ENCODE assay signal across 24 cellular contexts in the genomic region with DNA sequence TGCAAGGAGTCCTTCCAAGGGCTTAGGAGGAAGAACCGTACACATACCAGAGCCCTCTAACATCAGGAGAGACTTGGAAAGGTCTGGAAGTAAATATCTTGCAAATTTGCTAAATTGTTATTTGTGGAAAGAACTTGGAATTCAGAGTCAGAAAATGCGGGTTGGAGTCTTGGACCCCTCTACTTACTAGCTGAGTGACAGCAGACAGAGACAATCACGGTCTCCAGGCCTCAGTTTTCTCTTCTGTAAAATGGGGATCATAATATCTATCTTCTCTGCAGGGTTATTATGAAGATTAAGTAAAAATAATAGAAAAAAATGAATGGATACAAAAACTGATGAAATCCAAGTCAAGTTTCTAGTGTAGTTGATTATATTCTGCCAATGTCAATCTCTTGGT.
DNase-seq lines count a peak whose midpoint lies in the region; ATAC-seq, FAIRE-seq and TF ChIP-seq lines count a peak whose summit lies in the region.
"Had no signal": no experiment of that assay in that cellular context is flagged by ENCODE, and none has a peak within 500 bp of the region (broad histone marks: within the 10 kb centered on the region; RNA-seq: fewer than 3 reads in every experiment).

No MANE protein-coding gene starts in this region.

- H3K27ac ChIP-seq in MM.1S (ENCODE audit: low read length) (no peak overlapping the region), H1 (ENCODE audit: low read depth, low read length) (no peak overlapping the region)
- H3K27ac ChIP-seq: 22Rv1, HL-60, PC-9, SJSA1 had no signal

- peaks cover 2% of the 10 kb centered on the region for H3K23me2 ChIP-seq in H1 (ENCODE audit: low read depth, low read length)

- no peak for FAIRE-seq in H1 (lab: Jason Lieb, UNC)

- H3K9me3 ChIP-seq in MM.1S (replicated peaks; ENCODE audit: insufficient read depth, low read length) (no peaks in the 10 kb centered on the region), H1 (ENCODE audit: insufficient read depth in 2 of 2, low read depth in 1 of 2, low read length in 1 of 2) (no peaks in the 10 kb centered on the region)
- H3K9me3 ChIP-seq: BE2C, SJSA1 had no signal

- H3K23ac ChIP-seq in H1 (ENCODE audit: insufficient read length) = no peak overlapping the region

- POLR2A ChIA-PET in H1 (lab: Charles Lee; ENCODE audit: partially characterized antibody) = interaction anchor here (1.1 kb wide), 1 partner anchor 11 kb away, joined by 3 read pairs; no protein-coding TSS in a partner anchor

- H3K4me3 Mint-ChIP-seq in T-helper 1 cell treated with Interleukin-12 subunit alpha and Interleukin-12 subunit beta and Interleukin-4 antibody, amounts not matched to agents 30 μg/mL and 1 μg/mL, for 36 hours = no peak overlapping the region
- H3K4me3 Mint-ChIP-seq in nephron = no peak overlapping the region
- H3K4me3 Mint-ChIP-seq: CD4-positive, CD25-positive, alpha-beta regulatory T cell had no signal

- H4K8ac ChIP-seq in H1 (ENCODE audit: extremely low read depth, insufficient read depth, low read length) = no peak overlapping the region

- no peak for TF ChIP-seq RAD21 in H1 (IDR thresholded peaks at IDR 0.05 in 1 of 2, conservative IDR thresholded peaks at IDR 0.05 in 1 of 2; ENCODE audit: low read depth in 2 of 2, low read length in 2 of 2)

- peaks cover 15% of the 10 kb centered on the region for H3K27me3 Mint-ChIP-seq in T-helper 1 cell treated with Interleukin-12 subunit alpha and Interleukin-12 subunit beta and Interleukin-4 antibody, amounts not matched to agents 30 μg/mL and 1 μg/mL, for 36 hours (ENCODE audit: low read depth)
- no peaks in the 10 kb centered on the region for H3K27me3 Mint-ChIP-seq in nephron (ENCODE audit: low read depth)

- CTCF ChIA-PET in H1 (lab: Charles Lee; ENCODE audit: partially characterized antibody) = interaction anchor here (0.6 to 2.3 kb wide), 7 partner anchors 11 to 269 kb away, joined by 3 to 6 read pairs (median 4); no protein-coding TSS in a partner anchor

- no peak overlapping the region for H2BK120ac ChIP-seq in H1 (replicated peaks; ENCODE audit: low read depth, low read length)

- no peak for TF ChIP-seq EP300 in H1 (IDR thresholded peaks at IDR 0.05; ENCODE audit: borderline replicate concordance in 1 of 2, low read depth in 2 of 2, low read length in 2 of 2)

- no peaks in the 10 kb centered on the region for H3F3A ChIP-seq in MM.1S (ENCODE audit: insufficient read depth, low read length)

- no peak overlapping the region for H4K5ac ChIP-seq in H1 (ENCODE audit: insufficient read length, low read depth, low read length)

- no peak for DNase-seq in T-helper 1 cell
- no peak for DNase-seq in MM.1S
- DNase-seq in H1 (ENCODE audit: low read depth in 1 of 2, low spot score in 2 of 2) = no peak
- no peak for DNase-seq in NCI-H1417 treated with DMSO at 0.1 percent for 48 hours (lab: John Stamatoyannopoulos, UW)
- no peak for DNase-seq in GM10266 (ENCODE audit: extremely low spot score)
- DNase-seq: ACHN; BE2C; CD4-positive, CD25-positive, alpha-beta regulatory T cell; EL; GDM1; NCI-H1048; NCI-H1417; NCI-H2081; NCI-H2171; NCI-H774; NK-92 treated with Interleukin-12 subunit alpha and Interleukin-12 subunit beta, amount 100 ng/mL, for 24 hours; PC-9 had no signal

- no peaks in the 10 kb centered on the region for H3K9me3 Mint-ChIP-seq in T-helper 1 cell treated with Interleukin-12 subunit alpha and Interleukin-12 subunit beta and Interleukin-4 antibody, amounts not matched to agents 30 μg/mL and 1 μg/mL, for 36 hours
- no peaks in the 10 kb centered on the region for H3K9me3 Mint-ChIP-seq in nephron
- H3K9me3 Mint-ChIP-seq: CD4-positive, CD25-positive, alpha-beta regulatory T cell had no signal

- no peaks in the 10 kb centered on the region for H4K20me1 ChIP-seq in MM.1S (ENCODE audit: insufficient read depth, low read length)
- H4K20me1 ChIP-seq in H1 (replicated peaks in 1 of 2; ENCODE audit: control insufficient read depth in 1 of 2, insufficient read depth in 2 of 2, low read length in 2 of 2) = no peaks in the 10 kb centered on the region

- H2BK5ac ChIP-seq in H1 (ENCODE audit: low read depth, low read length) = no peak overlapping the region

- H3K9ac ChIP-seq in MM.1S (ENCODE audit: low read length) (no peak overlapping the region), H1 (replicated peaks in 1 of 4; ENCODE audit: extremely low read depth in 1 of 4, low read depth in 3 of 4, low read length in 3 of 4) (no peak overlapping the region)

- H2BK20ac ChIP-seq in H1 (ENCODE audit: low read length) = no peak overlapping the region

- no peaks in the 10 kb centered on the region for H3K9me2 ChIP-seq in MM.1S (replicated peaks; ENCODE audit: insufficient read depth, low read length)

- no peak overlapping the region for H4K91ac ChIP-seq in H1 (replicated peaks; ENCODE audit: insufficient read length, low read length)

- no peak for TF ChIP-seq CTCF in MM.1S (IDR thresholded peaks at IDR 0.05; ENCODE audit: low read length)
- no peak for TF ChIP-seq CTCF in H1 (IDR thresholded peaks at IDR 0.05; ENCODE audit: control extremely low read depth in 1 of 3, insufficient read depth in 1 of 3, low read depth in 1 of 3, low read length in 3 of 3)
- no peak for TF ChIP-seq CTCF in nephron (IDR thresholded peaks at IDR 0.05; ENCODE audit: unreplicated experiment in 3 of 3)
- TF ChIP-seq CTCF in GM10266 (IDR thresholded peaks at IDR 0.05; ENCODE audit: control insufficient read depth, insufficient read depth, low read depth, missing control alignments) = no peak

- whole genome bisulfite sequencing in H1 (ENCODE audit: extremely low coverage in 1 of 2, insufficient coverage in 1 of 2, insufficient read length in 1 of 2, insufficient replicate concordance in 2 of 2, low coverage in 1 of 2, low lambda C conversion rate in 2 of 2, missing lambda C conversion rate in 1 of 2), 2 experiments = 89% methylated on average over 3 of the region's 3 CpGs; no CpG with 5 or more reads in 1 of the 2 experiments

- H2AFZ ChIP-seq in MM.1S (ENCODE audit: low read length) (no peak overlapping the region), H1 (ENCODE audit: low read length) (no peak overlapping the region)
- H2AFZ ChIP-seq: PC-9 had no signal

- H3K36me3 ChIP-seq in MM.1S (replicated peaks; ENCODE audit: insufficient read depth, low read length) (no peaks in the 10 kb centered on the region), H1 (ENCODE audit: control insufficient read depth in 2 of 4, insufficient read depth in 4 of 4, low read length in 3 of 4) (no peaks in the 10 kb centered on the region)
- H3K36me3 ChIP-seq: BE2C had no signal

- TF ChIP-seq POLR2A in H1 (IDR thresholded peaks at IDR 0.05; ENCODE audit: control extremely low read depth in 1 of 2, low read depth in 2 of 2, low read length in 2 of 2) = no peak

- no peaks in the 10 kb centered on the region for H3K27me3 ChIP-seq in MM.1S (replicated peaks; ENCODE audit: insufficient read depth, low read length)
- no peaks in the 10 kb centered on the region for H3K27me3 ChIP-seq in H1 (replicated peaks in 1 of 4; ENCODE audit: control insufficient read depth in 3 of 4, extremely low read depth in 1 of 4, insufficient read depth in 3 of 4, low read length in 3 of 4)
- H3K27me3 ChIP-seq: BE2C, SJSA1 had no signal

- H3K4ac ChIP-seq in H1 (replicated peaks; ENCODE audit: insufficient read length, low read depth, low read length) = no peak overlapping the region

- no peaks in the 10 kb centered on the region for H3K36me3 Mint-ChIP-seq in T-helper 1 cell treated with Interleukin-12 subunit alpha and Interleukin-12 subunit beta and Interleukin-4 antibody, amounts not matched to agents 30 μg/mL and 1 μg/mL, for 36 hours (ENCODE audit: low read depth)
- no peaks in the 10 kb centered on the region for H3K36me3 Mint-ChIP-seq in nephron (ENCODE audit: low read depth)
- H3K36me3 Mint-ChIP-seq: CD4-positive, CD25-positive, alpha-beta regulatory T cell had no signal

- H3K14ac ChIP-seq in H1 (ENCODE audit: insufficient read length) = no peak overlapping the region

- no peak overlapping the region for H2BK15ac ChIP-seq in H1 (ENCODE audit: low read length)

- no peak for ATAC-seq in GM19351 (IDR thresholded peaks at IDR 0.05; ENCODE audit: unreplicated experiment)
- ATAC-seq: Right ventricle myocardium inferior had no signal

- H3K79me1 ChIP-seq in H1 (ENCODE audit: low read depth, low read length) = no peaks in the 10 kb centered on the region

- no peak overlapping the region for H2BK12ac ChIP-seq in H1 (ENCODE audit: low read depth, low read length)

- H3K4me3 ChIP-seq in MM.1S (ENCODE audit: low read length) (no peak overlapping the region), H1 (ENCODE audit: extremely low read depth in 1 of 4, insufficient read depth in 2 of 4, low read depth in 3 of 4, low read length in 4 of 4) (no peak overlapping the region)
- H3K4me3 ChIP-seq: PC-9, SJSA1 had no signal

- peak overlapping the region; percentile 14 for H3K27ac Mint-ChIP-seq in T-helper 1 cell treated with Interleukin-12 subunit alpha and Interleukin-12 subunit beta and Interleukin-4 antibody, amounts not matched to agents 30 μg/mL and 1 μg/mL, for 36 hours
- peak overlapping the region; percentile 47 to 60 (median 56) for H3K27ac Mint-ChIP-seq in nephron
- H3K27ac Mint-ChIP-seq: CD4-positive, CD25-positive, alpha-beta regulatory T cell had no signal

- H2AK5ac ChIP-seq in H1 (ENCODE audit: low read depth, low read length) = no peak overlapping the region

- H3K56ac ChIP-seq in H1 (replicated peaks; ENCODE audit: insufficient read length, low read depth, low read length) = no peak overlapping the region

- H3K4me2 ChIP-seq in MM.1S (ENCODE audit: low read depth, low read length) (0 out of 2 replicates have a peak overlapping the region, but pooled peaks have one; percentile 4), H1 (ENCODE audit: insufficient read depth in 1 of 2, low read depth in 2 of 2, low read length in 2 of 2) (no peak overlapping the region)
- H3K4me2 ChIP-seq: PC-9 had no signal

- peaks cover 5% of the 10 kb centered on the region for H3K4me1 Mint-ChIP-seq in T-helper 1 cell treated with Interleukin-12 subunit alpha and Interleukin-12 subunit beta and Interleukin-4 antibody, amounts not matched to agents 30 μg/mL and 1 μg/mL, for 36 hours (ENCODE audit: low read depth)
- H3K4me1 Mint-ChIP-seq in nephron = peaks cover 53% of the 10 kb centered on the region

- H3K79me2 ChIP-seq in MM.1S (ENCODE audit: low read length) = no peaks in the 10 kb centered on the region
- no peaks in the 10 kb centered on the region for H3K79me2 ChIP-seq in H1 (ENCODE audit: control insufficient read depth in 1 of 2, insufficient read depth in 2 of 2, low read length in 2 of 2)

- H3K18ac ChIP-seq in H1 (ENCODE audit: extremely low read depth, low read length) = no peak overlapping the region

- H3K4me1 ChIP-seq in MM.1S (ENCODE audit: low read length) (peaks cover 28% of the 10 kb centered on the region), H1 (replicated peaks in 1 of 4; ENCODE audit: control insufficient read depth in 3 of 4, insufficient read depth in 4 of 4, low read length in 3 of 4) (peaks cover 0 to 4% (median 2%) of the 10 kb centered on the region in 4 experiments; a peak in 1 of 7 replicates)
- H3K4me1 ChIP-seq: BE2C had no signal

TF ChIP-seq in H1, 55 proteins besides CTCF, POLR2A, EP300 and RAD21:
- no peak for TF ChIP-seq KDM5A (IDR thresholded peaks at IDR 0.05; ENCODE audit: low read length)
- TF ChIP-seq KDM1A (IDR thresholded peaks at IDR 0.05; ENCODE audit: borderline replicate concordance, low read length) = 0 out of 2 replicates have a peak, but pooled peaks have one; percentile 33
